Comparison of ENCODE assay signal across 7 cellular contexts in the genomic region with DNA sequence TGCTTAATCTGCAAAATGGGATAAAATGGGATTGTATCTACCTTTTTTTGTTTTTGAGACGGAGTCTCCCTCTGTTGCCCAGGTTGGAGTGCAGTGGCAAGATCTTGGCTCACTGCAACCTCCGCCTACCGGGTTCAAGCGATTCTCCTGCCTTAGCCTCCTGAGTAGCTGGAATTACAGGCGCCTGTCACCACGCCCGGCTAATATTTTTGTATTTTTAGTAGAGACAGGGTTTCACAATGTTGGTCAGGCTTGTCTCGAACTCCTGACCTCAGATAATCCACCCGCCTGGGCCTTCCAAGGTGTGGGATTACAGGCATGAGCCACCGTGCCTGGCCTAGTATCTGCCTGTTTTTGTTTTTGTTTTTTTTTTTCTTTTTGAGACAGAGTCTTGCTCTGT. TPM values are rescaled to one million over a fixed set of nuclear protein-coding genes. Genes with fewer than 3 reads are reported as not detected.
DNase-seq lines count a peak whose midpoint lies in the region; ATAC-seq, FAIRE-seq and TF ChIP-seq lines count a peak whose summit lies in the region.
"Not testable (repeated sequence)": the region's sequence is repeated elsewhere in the genome, so short reads cannot be mapped to it uniquely, and the experiment has no call there.

No MANE protein-coding gene starts in this region.

- RAD21 ChIA-PET in GM12878 (lab: Charles Lee; ENCODE audit: unreplicated experiment) = interaction anchor here (2.4 kb wide), 1 partner anchor 27 kb away, joined by 11 read pairs; no protein-coding TSS in a partner anchor

- not testable (repeated sequence) for H3K27me3 ChIP-seq in Caco-2 (replicated peaks; ENCODE audit: control insufficient read depth, insufficient read depth, low read length); OCI-LY1 (ENCODE audit: insufficient read depth, low read length); GM12878 (replicated peaks in 1 of 2; ENCODE audit: control insufficient read depth in 2 of 2, insufficient read depth in 2 of 2, low read length in 1 of 2); HepG2 (ENCODE audit: control insufficient read depth in 1 of 2, insufficient read depth in 2 of 2, low read length in 2 of 2)

- peaks cover 25% of the 10 kb centered on the region for H3K4me1 Mint-ChIP-seq in Caco-2 (ENCODE audit: low read depth, unreplicated experiment)
- peaks cover 28% of the 10 kb centered on the region for H3K4me1 Mint-ChIP-seq in dendritic cell treated with granulocyte-macrophage colony-stimulating factor and Interleukin-4, amounts not matched to agents 40 ng/mL and 50 ng/mL, for 4 days (ENCODE audit: low read depth)

- POLR2A ChIA-PET in Caco-2 (lab: Charles Lee) = not testable (repeated sequence)
- POLR2A ChIA-PET in GM12878 (lab: Charles Lee) = interaction anchor here (0.6 kb wide), 1 partner anchor 245 kb away, joined by 4 read pairs; no protein-coding TSS in a partner anchor
- POLR2A ChIA-PET in HepG2 (lab: Yijun Ruan, JAX) = interaction anchor here (1.6 kb wide), 1 partner anchor 53 kb away, joined by 3 read pairs; no protein-coding TSS in a partner anchor

- not testable (repeated sequence) for TF ChIP-seq EP300 in GM12878 (IDR thresholded peaks at IDR 0.05; ENCODE audit: borderline replicate concordance in 1 of 2, control insufficient read depth in 1 of 2, low read depth in 2 of 2, low read length in 2 of 2); HepG2 (IDR thresholded peaks at IDR 0.05; ENCODE audit: low read depth in 2 of 2, low read length in 2 of 2); HepG2 (CRISPR knock-in tag; IDR thresholded peaks at IDR 0.05; ENCODE audit: borderline replicate concordance)

- H3K9ac ChIP-seq in OCI-LY1 (ENCODE audit: low read length); GM12878 (ENCODE audit: control insufficient read depth, insufficient read depth, low read length); HepG2 (ENCODE audit: insufficient read depth, low read depth, low read length): not testable (repeated sequence)

- DNase-seq in Caco-2 (peak in 1 of 2 experiments; percentile 35), sciatic nerve (ENCODE audit: low spot score) (peak; percentile 12)
- peak; percentile 35 for DNase-seq in activated CD8-positive, alpha-beta memory T cell treated with anti-CD3 and anti-CD28 coated beads, Interleukin-2, amount 50 U/mL, for 48 hours
- DNase-seq in GM12878 (ENCODE audit: low read depth, low spot score); HepG2 (ENCODE audit: low spot score): not testable (repeated sequence)

- CTCF ChIA-PET in Caco-2 (lab: Charles Lee) = interaction anchor here (0.5 kb wide), 1 partner anchor 25 kb away, joined by 5 read pairs; no protein-coding TSS in a partner anchor
- CTCF ChIA-PET in GM12878 (lab: Yijun Ruan, JAX); HepG2 (lab: Yijun Ruan, JAX; ENCODE audit: low intra/inter-chr PET ratio, low total read pairs): not testable (repeated sequence)

- 89% methylated on average over 10 of the region's 10 CpGs for WGBS in GM12878 (ENCODE audit: insufficient coverage, insufficient replicate concordance, low lambda C conversion rate, missing lambda C conversion rate)
- 92% methylated on average over 10 of the region's 10 CpGs for WGBS in HepG2 (ENCODE audit: low lambda C conversion rate)

- not testable (repeated sequence) for ATAC-seq in GM12878, HepG2, sciatic nerve

- H3K9me3 Mint-ChIP-seq in Caco-2 (ENCODE audit: unreplicated experiment); dendritic cell treated with granulocyte-macrophage colony-stimulating factor and Interleukin-4, amounts not matched to agents 40 ng/mL and 50 ng/mL, for 4 days: not testable (repeated sequence)

- H3K4me3 Mint-ChIP-seq in Caco-2 (ENCODE audit: unreplicated experiment); dendritic cell treated with granulocyte-macrophage colony-stimulating factor and Interleukin-4, amounts not matched to agents 40 ng/mL and 50 ng/mL, for 4 days: not testable (repeated sequence)

- H3K9me2 ChIP-seq in OCI-LY1 (ENCODE audit: low read depth, low read length) = not testable (repeated sequence)

- H3K4me2 ChIP-seq in OCI-LY1 (ENCODE audit: low read length); GM12878 (ENCODE audit: control insufficient read depth, insufficient read depth); HepG2 (ENCODE audit: low read depth, low read length): not testable (repeated sequence)

- not testable (repeated sequence) for H3K27me3 Mint-ChIP-seq in Caco-2 (ENCODE audit: insufficient read depth, unreplicated experiment); dendritic cell treated with granulocyte-macrophage colony-stimulating factor and Interleukin-4, amounts not matched to agents 40 ng/mL and 50 ng/mL, for 4 days

- not testable (repeated sequence) for TF ChIP-seq CTCF in Caco-2 (IDR thresholded peaks at IDR 0.05; ENCODE audit: insufficient read depth in 1 of 2, low read depth in 1 of 2, low read length in 1 of 2, severe bottlenecking in 1 of 2, unreplicated experiment in 1 of 2); OCI-LY1 (IDR thresholded peaks at IDR 0.05; ENCODE audit: low read length); GM12878 (IDR thresholded peaks at IDR 0.05 in 2 of 3, conservative IDR thresholded peaks at IDR 0.05 in 1 of 3; ENCODE audit: control insufficient read depth in 2 of 3, extremely low read depth in 1 of 3, insufficient read depth in 1 of 3, low read depth in 3 of 3, low read length in 3 of 3); HepG2 (CRISPR knock-in tag; IDR thresholded peaks at IDR 0.05)

- H2AFZ ChIP-seq in OCI-LY1 (ENCODE audit: low read length); GM12878 (ENCODE audit: control insufficient read depth, low read depth, low read length); HepG2 (ENCODE audit: low read length): not testable (repeated sequence)

- SMC1A ChIA-PET in GM12878 (lab: Charles Lee; ENCODE audit: uncharacterized antibody, unreplicated experiment) = interaction anchor here (1.2 to 4.2 kb wide), 3 partner anchors 12 to 290 kb away, joined by 3 to 22 read pairs (median 3); no protein-coding TSS in a partner anchor

- TF ChIP-seq POLR2A in GM12878 (IDR thresholded peaks at IDR 0.05; ENCODE audit: low read depth, low read length); HepG2 (IDR thresholded peaks at IDR 0.05; ENCODE audit: insufficient read depth in 1 of 2, low read depth in 2 of 2, low read length in 2 of 2): not testable (repeated sequence)

- not testable (repeated sequence) for TF ChIP-seq RAD21 in GM12878 (IDR thresholded peaks at IDR 0.05; ENCODE audit: insufficient read depth, low read depth, low read length); HepG2 (CRISPR knock-in tag; IDR thresholded peaks at IDR 0.05)

- not testable (repeated sequence) for H3K36me3 ChIP-seq in Caco-2 (ENCODE audit: control insufficient read depth, insufficient read depth, low read length); OCI-LY1 (ENCODE audit: insufficient read depth, low read length); GM12878 (ENCODE audit: control insufficient read depth in 2 of 2, insufficient read depth in 2 of 2, low read length in 1 of 2); HepG2 (replicated peaks in 1 of 2; ENCODE audit: control insufficient read depth in 1 of 2, insufficient read depth in 2 of 2, low read length in 2 of 2)

- not testable (repeated sequence) for FAIRE-seq in GM12878 (lab: Jason Lieb, UNC); HepG2 (lab: Jason Lieb, UNC)

- not testable (repeated sequence) for H3K9me3 ChIP-seq in Caco-2; OCI-LY1 (ENCODE audit: low read length); GM12878 (replicated peaks; ENCODE audit: control insufficient read depth, insufficient read depth, low read length); HepG2 (ENCODE audit: low read length)

- H3K4me1 ChIP-seq in Caco-2 = peaks cover 31% of the 10 kb centered on the region
- peaks cover 45% of the 10 kb centered on the region for H3K4me1 ChIP-seq in OCI-LY1 (ENCODE audit: insufficient read depth, low read length, severe bottlenecking)
- H3K4me1 ChIP-seq in GM12878 (ENCODE audit: control insufficient read depth, insufficient read depth, low read length) = peaks cover 15% of the 10 kb centered on the region
- H3K4me1 ChIP-seq in HepG2 (ENCODE audit: insufficient read depth, low read length) = peaks cover 75% of the 10 kb centered on the region

- H3K36me3 Mint-ChIP-seq in Caco-2 (ENCODE audit: insufficient read depth, unreplicated experiment); dendritic cell treated with granulocyte-macrophage colony-stimulating factor and Interleukin-4, amounts not matched to agents 40 ng/mL and 50 ng/mL, for 4 days (ENCODE audit: low read depth): not testable (repeated sequence)

- intact Hi-C loops in Caco-2 (cut with micrococcal nuclease; ENCODE audit: unreplicated experiment); GM12878 (cut with micrococcal nuclease; ENCODE audit: unreplicated experiment); dendritic cell treated with granulocyte-macrophage colony-stimulating factor and Interleukin-4, amounts not matched to agents 40 ng/mL and 50 ng/mL, for 4 days (cut with micrococcal nuclease); HepG2 (cut with micrococcal nuclease; ENCODE audit: unreplicated experiment); sciatic nerve (cut with DNase I): not testable (repeated sequence)

- H3K79me2 ChIP-seq in OCI-LY1 (ENCODE audit: insufficient read depth, low read length); GM12878 (ENCODE audit: control insufficient read depth, insufficient read depth, low read length); HepG2 (ENCODE audit: insufficient read depth, low read length): not testable (repeated sequence)

- peak overlapping the region; percentile 32 for H3K27ac ChIP-seq in OCI-LY1 (ENCODE audit: low read depth, low read length, poor library complexity, severe bottlenecking)
- H3K27ac ChIP-seq in GM12878 (ENCODE audit: control insufficient read depth, insufficient read depth); HepG2 (ENCODE audit: extremely low read length, insufficient read depth, low read length): not testable (repeated sequence)

- not testable (repeated sequence) for H3K4me3 ChIP-seq in Caco-2 (ENCODE audit: low read depth, low read length); OCI-LY1 (ENCODE audit: low read depth, low read length, poor library complexity, severe bottlenecking); GM12878; HepG2 (replicated peaks in 1 of 3; ENCODE audit: insufficient read depth in 1 of 3, low read depth in 2 of 3, low read length in 3 of 3)

- not testable (repeated sequence) for H4K20me1 ChIP-seq in OCI-LY1 (ENCODE audit: insufficient read depth, low read length); GM12878 (ENCODE audit: control insufficient read depth, insufficient read depth); HepG2 (ENCODE audit: insufficient read depth, low read length)

- H3K27ac Mint-ChIP-seq in Caco-2 (ENCODE audit: unreplicated experiment) = peak overlapping the region; percentile 31
- H3K27ac Mint-ChIP-seq in dendritic cell treated with granulocyte-macrophage colony-stimulating factor and Interleukin-4, amounts not matched to agents 40 ng/mL and 50 ng/mL, for 4 days = peak overlapping the region; percentile 30

- in situ Hi-C loops in GM12878 (cut with MboI); HepG2 (cut with HindIII; ENCODE audit: extremely low pct_ligation_motif_present, low pct_unique_long_range_greater_than_20kb): not testable (repeated sequence)

- BruUV-seq in Caco-2 (replicated peaks; lab: Mats Ljungman, UMichigan); GM12878 (replicated peaks; lab: Mats Ljungman, UMichigan); HepG2 (replicated peaks; lab: Mats Ljungman, UMichigan): not testable (repeated sequence)

- not testable (repeated sequence) for H3F3A ChIP-seq in OCI-LY1 (ENCODE audit: insufficient read depth, low read length)

RNA-seq across cellular contexts. Expression of a gene that starts 55.9 kb away (rescaled TPM):
- total RNA-seq in Caco-2 (2022) = 65.5 and 73.2 TPM in 2 replicates
- total RNA-seq in GM12878 (2013; cell fraction: nucleolus; rRNA removed) = 213 and 215 TPM in 2 replicates
- 40.8 and 45.6 TPM in 2 replicates for total RNA-seq in GM12878 (2014; rRNA removed)
- 40.2 and 40.5 TPM in 2 replicates for total RNA-seq in GM12878 (2014; rRNA removed; fragmentation: Illumina TruSeq; extraction: Trizol)
- 76.6 and 81.3 TPM in 2 replicates for total RNA-seq in GM12878 (2021)
- polyA plus RNA-seq in GM12878 (2011; ENCODE audit: low read depth) = 20.6 TPM
- 48.1 and 54.3 TPM in 2 replicates for polyA plus RNA-seq in GM12878 (2011; rRNA removed)
- 37.7 and 55.2 TPM in 2 replicates for polyA plus RNA-seq in GM12878 (2011; cell fraction: cytosol; rRNA removed)
- polyA plus RNA-seq in GM12878 (2011; cell fraction: nucleus; rRNA removed) = 47.8 and 55.7 TPM in 2 replicates
- polyA plus RNA-seq in GM12878 (2012) = 25.9 and 54.1 TPM in 2 replicates
- polyA plus RNA-seq in GM12878 (2014; fragmentation: Illumina TruSeq; extraction: Trizol) = 54.8 and 62.7 TPM in 2 replicates
- polyA plus RNA-seq in GM12878 (2014; fragmentation: Nextera tagmentation; extraction: Ambion mirVana) = 10 to 100 TPM in 1 of 2 experiments, 1 to 10 TPM in 1; 8.5 to 12.4 TPM
- polyA plus RNA-seq in GM12878 (2014; rRNA removed) = 40.4 and 43.2 TPM in 2 replicates
- polyA plus RNA-seq in GM12878 (2016; fragmentation: Nextera tagmentation; extraction: Ambion mirVana) = 10 to 100 TPM; 14.0 to 16.9 TPM
- 87.0 and 96.8 TPM in 2 replicates for polyA minus RNA-seq in GM12878 (2011; rRNA and poly(A)+ RNA removed)
- 42.6 and 44.9 TPM in 2 replicates for polyA minus RNA-seq in GM12878 (2011; cell fraction: cytosol; rRNA and poly(A)+ RNA removed)
- 40.7 and 55.8 TPM in 2 replicates for polyA minus RNA-seq in GM12878 (2011; cell fraction: nucleus; rRNA and poly(A)+ RNA removed)
- total RNA-seq in HepG2 (2016; rRNA removed; fragmentation: Illumina TruSeq; extraction: Trizol) = 29.8 and 65.0 TPM in 2 replicates
- 3.8 and 3.9 TPM in 2 replicates for total RNA-seq in HepG2 (2016; cell fraction: cytosol; rRNA removed; fragmentation: Illumina TruSeq; extraction: Trizol; ENCODE audit: low read depth)
- total RNA-seq in HepG2 (2016; cell fraction: insoluble cytoplasmic fraction; rRNA removed; fragmentation: Illumina TruSeq; extraction: Trizol) = 30.1 and 52.5 TPM in 2 replicates
- total RNA-seq in HepG2 (2016; cell fraction: membrane; rRNA removed; fragmentation: Illumina TruSeq; extraction: Trizol) = 17.5 and 18.9 TPM in 2 replicates
- total RNA-seq in HepG2 (2016; cell fraction: nucleus; rRNA removed; fragmentation: Illumina TruSeq; extraction: Trizol) = 46.4 and 49.3 TPM in 2 replicates
- 22.3 and 23.7 TPM in 2 replicates for polyA plus RNA-seq in HepG2 (2011; rRNA removed)
- polyA plus RNA-seq in HepG2 (2011; cell fraction: cytosol; rRNA removed) = 16.1 and 20.6 TPM in 2 replicates
- 28.1 and 34.2 TPM in 2 replicates for polyA plus RNA-seq in HepG2 (2011; cell fraction: nucleus; rRNA removed)
- polyA plus RNA-seq in HepG2 (2012) = 30.6 and 41.2 TPM in 2 replicates
- polyA plus RNA-seq in HepG2 (2016; cell fraction: cytosol; fragmentation: Illumina TruSeq; extraction: Trizol; ENCODE audit: low read depth) = 0.85 and 1.1 TPM in 2 replicates
- polyA plus RNA-seq in HepG2 (2016; cell fraction: insoluble cytoplasmic fraction; fragmentation: Illumina TruSeq; extraction: Trizol; ENCODE audit: low read depth) = 50.4 and 54.5 TPM in 2 replicates
- polyA plus RNA-seq in HepG2 (2016; cell fraction: membrane; fragmentation: Illumina TruSeq; extraction: Trizol; ENCODE audit: low read depth) = 5.7 and 6.3 TPM in 2 replicates
- polyA plus RNA-seq in HepG2 (2016; cell fraction: nucleus; fragmentation: Illumina TruSeq; extraction: Trizol; ENCODE audit: insufficient read depth, low read depth) = 66.7 and 71.5 TPM in 2 replicates
- 13.5 and 82.3 TPM in 2 replicates for polyA minus RNA-seq in HepG2 (2011; rRNA and poly(A)+ RNA removed; ENCODE audit: low replicate concordance)
- polyA minus RNA-seq in HepG2 (2011; cell fraction: cytosol; rRNA and poly(A)+ RNA removed) = 62.7 and 65.9 TPM in 2 replicates
- 63.2 and 86.3 TPM in 2 replicates for polyA minus RNA-seq in HepG2 (2011; cell fraction: nucleus; rRNA and poly(A)+ RNA removed)
- 34.9 TPM for total RNA-seq in sciatic nerve
